ENCODE assay signal across 20 cellular contexts in the genomic region with DNA sequence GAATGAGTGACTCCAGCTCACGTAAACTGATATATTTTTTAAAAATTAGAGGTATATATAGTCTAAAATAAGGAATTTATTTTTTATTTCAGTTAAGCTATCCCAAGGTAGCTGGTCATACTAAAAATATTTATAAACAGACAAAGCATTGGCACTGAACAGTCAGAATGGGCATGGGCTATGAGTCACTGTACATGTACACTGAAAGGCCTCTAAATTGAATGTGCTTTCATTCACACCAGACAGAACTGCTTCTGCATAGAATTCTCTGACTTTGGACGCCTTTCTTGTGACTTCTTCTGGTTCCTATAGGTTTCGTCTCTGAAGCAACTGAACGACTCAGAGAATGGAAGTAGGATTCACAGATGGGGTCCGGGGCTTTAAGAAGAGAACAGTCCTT.
A peak's percentile ranks its signal among the peaks of the same experiment; 100 is the strongest.
DNase-seq lines count a peak whose midpoint lies in the region; ATAC-seq, FAIRE-seq and TF ChIP-seq lines count a peak whose summit lies in the region.
"Had no signal": no experiment of that assay in that cellular context is flagged by ENCODE, and none has a peak within 500 bp of the region (broad histone marks: within the 10 kb centered on the region; RNA-seq: fewer than 3 reads in every experiment).

No MANE protein-coding gene starts in this region.

- H3K4me1 ChIP-seq in PC-3 (ENCODE audit: insufficient read depth, low read length), result peaks cover 39% of the 10 kb centered on the region
- peaks cover 31% of the 10 kb centered on the region for H3K4me1 ChIP-seq in psoas muscle
- H3K4me1 ChIP-seq: sigmoid colon, tibial nerve had no signal

- no peaks in the 10 kb centered on the region for H3K27me3 ChIP-seq in PC-3 (ENCODE audit: low read length)
- no peaks in the 10 kb centered on the region for H3K27me3 ChIP-seq in psoas muscle (ENCODE audit: insufficient read depth in 3 of 3, low read length in 2 of 3)
- H3K27me3 ChIP-seq: gastrocnemius medialis, sigmoid colon, tibial nerve had no signal

- H3K36me3 Mint-ChIP-seq in activated naive CD4-positive, alpha-beta T cell treated with anti-CD3 and anti-CD28 coated beads, Interleukin-2, amount 10 ng/mL, durations not matched to agents 7 days and 5 days, result no peaks in the 10 kb centered on the region
- H3K36me3 Mint-ChIP-seq: activated CD8-positive, alpha-beta memory T cell treated with anti-CD3 and anti-CD28 coated beads, Interleukin-2, amount 10 ng/mL, durations not matched to agents 7 days and 5 days; brain; T-cell had no signal

- no peak overlapping the region for H3K4me3 Mint-ChIP-seq in activated naive CD4-positive, alpha-beta T cell treated with anti-CD3 and anti-CD28 coated beads, Interleukin-2, amount 10 ng/mL, durations not matched to agents 7 days and 5 days
- H3K4me3 Mint-ChIP-seq: activated CD8-positive, alpha-beta memory T cell treated with anti-CD3 and anti-CD28 coated beads, Interleukin-2, amount 10 ng/mL, durations not matched to agents 7 days and 5 days; brain; neural crest cell; T-cell had no signal

- no peaks in the 10 kb centered on the region for H3K4me1 Mint-ChIP-seq in activated naive CD4-positive, alpha-beta T cell treated with anti-CD3 and anti-CD28 coated beads, Interleukin-2, amount 10 ng/mL, durations not matched to agents 7 days and 5 days
- H3K4me1 Mint-ChIP-seq: activated CD8-positive, alpha-beta memory T cell treated with anti-CD3 and anti-CD28 coated beads, Interleukin-2, amount 10 ng/mL, durations not matched to agents 7 days and 5 days; T-cell had no signal

- POLR2A ChIA-PET in PC-3 (lab: Charles Lee; ENCODE audit: unreplicated experiment), result no interaction called here

- H3K9me3 ChIP-seq in PC-3 (ENCODE audit: low read length) (no peaks in the 10 kb centered on the region), psoas muscle (no peaks in the 10 kb centered on the region)
- H3K9me3 ChIP-seq: gastrocnemius medialis, HAP-1, sigmoid colon, tibial nerve had no signal

- H2AFZ ChIP-seq in PC-3 (ENCODE audit: low read length), result no peak overlapping the region

- FAIRE-seq in GM19239 (lab: Jason Lieb, UNC), result no peak

- H3K36me3 ChIP-seq in PC-3 (ENCODE audit: low read depth, low read length) (no peaks in the 10 kb centered on the region), psoas muscle (ENCODE audit: insufficient read depth in 1 of 2, low read depth in 1 of 2) (no peaks in the 10 kb centered on the region)
- H3K36me3 ChIP-seq: gastrocnemius medialis, HAP-1, sigmoid colon, tibial nerve had no signal

- H4K20me1 ChIP-seq in PC-3 (ENCODE audit: low read length), result no peaks in the 10 kb centered on the region

- peak overlapping the region; percentile 69 for H3K4me2 ChIP-seq in PC-3 (ENCODE audit: low read length)

- no peaks in the 10 kb centered on the region for H3K79me2 ChIP-seq in PC-3 (ENCODE audit: low read length)

- no peaks in the 10 kb centered on the region for H3F3A ChIP-seq in PC-3 (ENCODE audit: low read length, unreplicated experiment)

- intact Hi-C loops in PC-3 (cut with micrococcal nuclease) (no loop called here), psoas muscle (cut with DNase I) (no loop called here)

- no TSS peak for BruUV-seq in PC-3 (replicated peaks; lab: Mats Ljungman, UMichigan)

- CTCF ChIA-PET in PC-3 (lab: Charles Lee), result no interaction called here
- CTCF ChIA-PET in activated naive CD4-positive, alpha-beta T cell treated with anti-CD3 and anti-CD28 coated beads, Interleukin-2, amount 10 ng/mL, durations not matched to agents 7 days and 5 days (lab: Charles Lee), result no interaction called here

- H3K27me3 Mint-ChIP-seq in activated naive CD4-positive, alpha-beta T cell treated with anti-CD3 and anti-CD28 coated beads, Interleukin-2, amount 10 ng/mL, durations not matched to agents 7 days and 5 days, result no peaks in the 10 kb centered on the region
- H3K27me3 Mint-ChIP-seq: activated CD8-positive, alpha-beta memory T cell treated with anti-CD3 and anti-CD28 coated beads, Interleukin-2, amount 10 ng/mL, durations not matched to agents 7 days and 5 days; T-cell had no signal

- peak; percentile 38 for ATAC-seq in GM18502 (IDR thresholded peaks at IDR 0.05; ENCODE audit: poor library complexity, unreplicated experiment)
- peak; percentile 87 for ATAC-seq in PC-3
- peak in 3 of 4 donors; percentile 33 to 55 (median 43) for ATAC-seq in psoas muscle
- ATAC-seq: activated CD8-positive, alpha-beta memory T cell treated with anti-CD3 and anti-CD28 coated beads, Interleukin-2, amount 10 ng/mL, durations not matched to agents 7 days and 5 days; gastrocnemius medialis; T-cell had no signal

- H3K9me3 Mint-ChIP-seq in activated naive CD4-positive, alpha-beta T cell treated with anti-CD3 and anti-CD28 coated beads, Interleukin-2, amount 10 ng/mL, durations not matched to agents 7 days and 5 days, result no peaks in the 10 kb centered on the region

- H3K27ac Mint-ChIP-seq in activated naive CD4-positive, alpha-beta T cell treated with anti-CD3 and anti-CD28 coated beads, Interleukin-2, amount 10 ng/mL, durations not matched to agents 7 days and 5 days, result no peak overlapping the region
- H3K27ac Mint-ChIP-seq: activated CD8-positive, alpha-beta memory T cell treated with anti-CD3 and anti-CD28 coated beads, Interleukin-2, amount 10 ng/mL, durations not matched to agents 7 days and 5 days; brain; T-cell had no signal

- H3K4me3 ChIP-seq in PC-3 (ENCODE audit: low read length) (no peak overlapping the region), psoas muscle (no peak overlapping the region)
- H3K4me3 ChIP-seq: gastrocnemius medialis, HAP-1, sigmoid colon, tibial nerve had no signal

- TF ChIP-seq CTCF in PC-3 (conservative IDR thresholded peaks at IDR 0.05; ENCODE audit: low read depth, low read length), result no peak
- TF ChIP-seq CTCF in psoas muscle (IDR thresholded peaks at IDR 0.05), result no peak

- no peak overlapping the region for H3K9ac ChIP-seq in PC-3 (ENCODE audit: low read length)

- DNase-seq in PC-3 (peak; percentile 72), epithelial cell of prostate (ENCODE audit: low read depth, low spot score) (peak; percentile 50), psoas muscle (no peak), GM19239 (ENCODE audit: insufficient read length, low spot score) (no peak), NCI-H2227 (lab: John Stamatoyannopoulos, UW; ENCODE audit: unreplicated experiment) (no peak)
- DNase-seq in effector CD4-positive, alpha-beta T cell, result no peak
- DNase-seq in activated naive CD4-positive, alpha-beta T cell treated with anti-CD3 and anti-CD28 coated beads, Interleukin-2, amount 10 ng/mL, durations not matched to agents 7 days and 5 days, result no peak
- DNase-seq: activated CD8-positive, alpha-beta memory T cell treated with anti-CD3 and anti-CD28 coated beads, Interleukin-2, amount 10 ng/mL, durations not matched to agents 7 days and 5 days; gastrocnemius medialis; NCI-H146; NCI-H524 treated with DMSO at 0.1 percent for 48 hours; OCI-M1; sigmoid colon; stimulated activated CD4-positive, alpha-beta T cell treated with anti-CD3 and anti-CD28 coated beads, Interleukin-4, amount 100 ng/mL, for 1 hour; T-cell had no signal

- peak overlapping the region; percentile 74 for H3K27ac ChIP-seq in PC-3 (ENCODE audit: low read length)
- H3K27ac ChIP-seq in epithelial cell of prostate, result peak overlapping the region; percentile 90
- H3K27ac ChIP-seq in psoas muscle, result no peak overlapping the region
- H3K27ac ChIP-seq: sigmoid colon, tibial nerve had no signal

- H3K9me2 ChIP-seq in PC-3 (replicated peaks; ENCODE audit: low read length), result no peaks in the 10 kb centered on the region

- 93 to 96% (median 94%) methylated on average over 5 of the region's 5 CpGs for WGBS in psoas muscle, 3 donors

Comparison
In these comparisons a context has a peak if more than half of its experiments do, and no peak if none do; other contexts are left out.
1. DNase-seq: peak in PC-3 (single experiment) and epithelial cell of prostate (single experiment); none in psoas muscle (0 of 2), GM19239 (single experiment), effector CD4-positive, alpha-beta T cell (single experiment), NCI-H2227 (single experiment) and activated naive CD4-positive, alpha-beta T cell treated with anti-CD3 and anti-CD28 coated beads, Interleukin-2, amount 10 ng/mL, durations not matched to agents 7 days and 5 days (single experiment).
2. Peak in every context shown above with its lines, with median percentiles within 50 percentile points of each other: ATAC-seq.